Comparison of ENCODE assay signal across 8 cellular contexts in genomic region chr1:161139765-161140164, GRCh38. TPM values are rescaled to one million over a fixed set of nuclear protein-coding genes. Genes with fewer than 3 reads are reported as not detected.
DNase-seq lines count a peak whose midpoint lies in the region; ATAC-seq and TF ChIP-seq lines count a peak whose summit lies in the region.

No MANE protein-coding gene starts in this region.

- no peaks in the 10 kb centered on the region for H3K9me3 Mint-ChIP-seq in CD4-positive, alpha-beta memory T cell

- POLR2A ChIA-PET in CD4-positive, alpha-beta memory T cell (lab: Charles Lee; ENCODE audit: partially characterized antibody) = interaction anchor here (0.9 to 1.9 kb wide), 2 partner anchors 7 to 70 kb away, joined by 3 to 5 read pairs; partner anchors contain the start of genes ARHGAP30 and DEDD
- POLR2A ChIA-PET in PC-9 (lab: Charles Lee; ENCODE audit: unreplicated experiment) = no interaction called here

- no peak overlapping the region for H2AFZ ChIP-seq in GM23248
- H2AFZ ChIP-seq in PC-9 = no peak overlapping the region

- no peaks in the 10 kb centered on the region for H3K4me1 ChIP-seq in CD4-positive, alpha-beta memory T cell (ENCODE audit: insufficient read depth, low read length)
- H3K4me1 ChIP-seq in GM23248 (ENCODE audit: insufficient read depth) (no peaks in the 10 kb centered on the region), PC-9 (replicated peaks; ENCODE audit: insufficient read depth) (peaks cover 16% of the 10 kb centered on the region)

- no peak overlapping the region for H3K27ac ChIP-seq in CD4-positive, alpha-beta memory T cell (ENCODE audit: low read depth, low read length)
- no peak overlapping the region for H3K27ac ChIP-seq in GM23248
- no peak overlapping the region for H3K27ac ChIP-seq in PC-9

- peak; percentile 80 for TF ChIP-seq CTCF in PC-9 (conservative IDR thresholded peaks at IDR 0.05)

- H3K9me2 ChIP-seq in GM23248 (ENCODE audit: insufficient read depth) (no peaks in the 10 kb centered on the region), PC-9 (ENCODE audit: insufficient read depth) (no peaks in the 10 kb centered on the region)

- ATAC-seq in HG03095 (IDR thresholded peaks at IDR 0.05; ENCODE audit: unreplicated experiment) (no peak), GM18868 (IDR thresholded peaks at IDR 0.05; ENCODE audit: unreplicated experiment) (no peak)

- 43 to 50% methylated on average over 1 of the region's 1 CpG for WGBS in GM23248 (ENCODE audit: low coverage in 1 of 2, low lambda C conversion rate in 2 of 2, missing lambda C conversion rate in 2 of 2), 2 experiments

- H3K36me3 ChIP-seq in CD4-positive, alpha-beta memory T cell (ENCODE audit: insufficient read depth, low read length) = no peaks in the 10 kb centered on the region
- H3K36me3 ChIP-seq in GM23248 (ENCODE audit: low read depth) (no peaks in the 10 kb centered on the region), PC-9 (ENCODE audit: low read depth) (no peaks in the 10 kb centered on the region)

- peak; percentile 41 to 54 (median 51) for DNase-seq in CD4-positive, alpha-beta memory T cell
- DNase-seq in GM23248 (peak; percentile 70), PC-9 (peak in 1 of 2 experiments; percentile 37), cerebellar cortex (ENCODE audit: low spot score) (peak; percentile 41), medulla oblongata (ENCODE audit: extremely low spot score) (peak; percentile 62), GOT3 (lab: John Stamatoyannopoulos, UW) (no peak)

- 0 out of 2 replicates have a peak, but pooled peaks cover 13% of the 10 kb centered on the region for H3F3A ChIP-seq in GM23248 (ENCODE audit: insufficient read depth)
- peaks cover 33% of the 10 kb centered on the region for H3F3A ChIP-seq in PC-9 (ENCODE audit: insufficient read depth, low read depth)

- H3K36me3 Mint-ChIP-seq in CD4-positive, alpha-beta memory T cell = no peaks in the 10 kb centered on the region

- H3K27me3 Mint-ChIP-seq in CD4-positive, alpha-beta memory T cell = no peaks in the 10 kb centered on the region

- H3K4me3 ChIP-seq in CD4-positive, alpha-beta memory T cell (ENCODE audit: low read length in 2 of 2) = no peak overlapping the region
- no peak overlapping the region for H3K4me3 ChIP-seq in GM23248
- H3K4me3 ChIP-seq in PC-9 = no peak overlapping the region

- H3K9ac ChIP-seq in GM23248 = no peak overlapping the region

- BruUV-seq in PC-9 (replicated peaks; lab: Mats Ljungman, UMichigan) = no TSS peak

- in situ Hi-C loops in GM23248 (cut with MboI) = no loop called here

- no peaks in the 10 kb centered on the region for H3K27me3 ChIP-seq in CD4-positive, alpha-beta memory T cell (ENCODE audit: insufficient read depth, low read length)
- H3K27me3 ChIP-seq in GM23248 (replicated peaks; ENCODE audit: insufficient read depth) (no peaks in the 10 kb centered on the region), PC-9 (ENCODE audit: insufficient read depth, low read depth) (no peaks in the 10 kb centered on the region)

- no peak overlapping the region for H3K4me2 ChIP-seq in GM23248 (ENCODE audit: unreplicated experiment)
- no peak overlapping the region for H3K4me2 ChIP-seq in PC-9

- H3K27ac Mint-ChIP-seq in CD4-positive, alpha-beta memory T cell = no peak overlapping the region

- intact Hi-C loops in CD4-positive, alpha-beta memory T cell (cut with micrococcal nuclease) = loop anchor here (1.0 to 5.0 kb wide), 2 partner anchors 97 to 142 kb away; no protein-coding TSS in a partner anchor
- intact Hi-C loops in PC-9 (cut with micrococcal nuclease; ENCODE audit: unreplicated experiment) = loop anchor here (2.0 to 10.0 kb wide), 3 partner anchors 145 to 459 kb away; no protein-coding TSS in a partner anchor

- H4K20me1 ChIP-seq in GM23248 (ENCODE audit: insufficient read depth) (no peaks in the 10 kb centered on the region), PC-9 (ENCODE audit: insufficient read depth) (peaks cover 3% of the 10 kb centered on the region; the same call in 1 of the 2 replicates)

- CTCF ChIA-PET in CD4-positive, alpha-beta memory T cell (lab: Charles Lee; ENCODE audit: partially characterized antibody) = interaction anchor here (1.3 to 7.9 kb wide), 11 partner anchors 9 to 188 kb away, joined by 4 to 68 read pairs (median 7); partner anchors contain the start of genes KLHDC9, NIT1, PFDN2 and PPOX
- CTCF ChIA-PET in PC-9 (lab: Charles Lee) = interaction anchor here (0.7 kb wide), 1 partner anchor 86 kb away, joined by 4 read pairs; no protein-coding TSS in a partner anchor

- H3K79me2 ChIP-seq in GM23248 (ENCODE audit: insufficient read depth) (peaks cover 26% of the 10 kb centered on the region), PC-9 (ENCODE audit: low read depth) (peaks cover 17% of the 10 kb centered on the region)

- H3K4me1 Mint-ChIP-seq in CD4-positive, alpha-beta memory T cell = peaks cover 0 to 4% (median 2%) of the 10 kb centered on the region in 4 donors

- H3K4me3 Mint-ChIP-seq in CD4-positive, alpha-beta memory T cell = no peak overlapping the region

- H3K9me3 ChIP-seq in CD4-positive, alpha-beta memory T cell (ENCODE audit: control insufficient read depth in 1 of 2, low read length in 2 of 2) = no peaks in the 10 kb centered on the region
- no peaks in the 10 kb centered on the region for H3K9me3 ChIP-seq in GM23248 (ENCODE audit: low read depth)
- H3K9me3 ChIP-seq in PC-9 (ENCODE audit: insufficient read depth, low read depth) = no peaks in the 10 kb centered on the region

RNA-seq across cellular contexts. Expression of gene DEDD, which starts 7.3 kb away (rescaled TPM):
- total RNA-seq in CD4-positive, alpha-beta memory T cell = 10 to 100 TPM; 39.1 to 41.4 TPM
- 10 to 100 TPM; 40.7 to 42.0 TPM for polyA plus RNA-seq in CD4-positive, alpha-beta memory T cell
- total RNA-seq in GM23248 (2014; rRNA removed; shearing (Covaris generic)) = 30.4 and 36.7 TPM in 2 replicates
- 37.8 and 38.4 TPM in 2 replicates for polyA plus RNA-seq in GM23248 (2016; fragmentation: Nextera tagmentation; extraction: Ambion mirVana)
- 26.7 and 29.8 TPM in 2 replicates for total RNA-seq in PC-9 (2021)

RNA-seq across cellular contexts. Expression of gene UFC1, which starts 14.0 kb away (rescaled TPM):
- 10 to 100 TPM; 87.2 to 87.4 TPM for total RNA-seq in CD4-positive, alpha-beta memory T cell
- polyA plus RNA-seq in CD4-positive, alpha-beta memory T cell = 100 to 1,000 TPM; 146 to 176 TPM
- 42.6 and 86.2 TPM in 2 replicates for total RNA-seq in GM23248 (2014; rRNA removed; shearing (Covaris generic))
- 89.5 and 89.6 TPM in 2 replicates for polyA plus RNA-seq in GM23248 (2016; fragmentation: Nextera tagmentation; extraction: Ambion mirVana)
- 74.2 and 74.9 TPM in 2 replicates for total RNA-seq in PC-9 (2021)

RNA-seq across cellular contexts. Expression of gene USP21, which starts 19.5 kb away (rescaled TPM):
- 10 to 100 TPM; 62.0 to 63.6 TPM for total RNA-seq in CD4-positive, alpha-beta memory T cell
- 10 to 100 TPM; 15.5 to 30.6 TPM for polyA plus RNA-seq in CD4-positive, alpha-beta memory T cell
- 6.3 and 10.5 TPM in 2 replicates for total RNA-seq in GM23248 (2014; rRNA removed; shearing (Covaris generic))
- polyA plus RNA-seq in GM23248 (2016; fragmentation: Nextera tagmentation; extraction: Ambion mirVana) = 16.0 and 16.5 TPM in 2 replicates
- total RNA-seq in PC-9 (2021) = 32.3 and 34.8 TPM in 2 replicates

RNA-seq across cellular contexts. Expression of gene NIT1, which starts 21.9 kb away (rescaled TPM):
- 10 to 100 TPM; 49.0 to 50.5 TPM for total RNA-seq in CD4-positive, alpha-beta memory T cell
- polyA plus RNA-seq in CD4-positive, alpha-beta memory T cell = 10 to 100 TPM; 17.5 to 21.4 TPM
- total RNA-seq in GM23248 (2014; rRNA removed; shearing (Covaris generic)) = 16.6 and 24.3 TPM in 2 replicates
- polyA plus RNA-seq in GM23248 (2016; fragmentation: Nextera tagmentation; extraction: Ambion mirVana) = 30.4 and 30.9 TPM in 2 replicates
- total RNA-seq in PC-9 (2021) = 25.9 and 26.8 TPM in 2 replicates

RNA-seq across cellular contexts. Expression of gene PFDN2, which starts 21.9 kb away (rescaled TPM):
- 10 to 100 TPM; 40.8 to 41.0 TPM for total RNA-seq in CD4-positive, alpha-beta memory T cell
- polyA plus RNA-seq in CD4-positive, alpha-beta memory T cell = 10 to 100 TPM; 70.9 to 89.1 TPM
- total RNA-seq in GM23248 (2014; rRNA removed; shearing (Covaris generic)) = 32.4 and 35.9 TPM in 2 replicates
- polyA plus RNA-seq in GM23248 (2016; fragmentation: Nextera tagmentation; extraction: Ambion mirVana) = 121 and 125 TPM in 2 replicates
- 68.2 and 74.4 TPM in 2 replicates for total RNA-seq in PC-9 (2021)
